Comparison of ENCODE assay signal across 9 cellular contexts in genomic region chr2:126776255-126776654, GRCh38.
DNase-seq lines count a peak whose midpoint lies in the region; ATAC-seq and TF ChIP-seq lines count a peak whose summit lies in the region.
"Had no signal": no experiment of that assay in that cellular context is flagged by ENCODE, and none has a peak within 500 bp of the region (broad histone marks: within the 10 kb centered on the region; RNA-seq: fewer than 3 reads in every experiment).

No MANE protein-coding gene starts in this region.

- no peaks in the 10 kb centered on the region for H3K9me3 ChIP-seq in T-helper 17 cell (ENCODE audit: control insufficient read depth, low read length, poor library complexity, severe bottlenecking)
- no peaks in the 10 kb centered on the region for H3K9me3 ChIP-seq in iPS-18a (ENCODE audit: control insufficient read depth, low read depth, low read length)

- no peak overlapping the region for H3K9ac ChIP-seq in iPS-18a (ENCODE audit: low read length)

- H3K27me3 Mint-ChIP-seq in T-helper 17 cell = peaks cover 15% of the 10 kb centered on the region
- no peaks in the 10 kb centered on the region for H3K27me3 Mint-ChIP-seq in stimulated activated naive CD8-positive, alpha-beta T cell treated with anti-CD3 and anti-CD28 coated beads, Interleukin-15, amount 100 ng/mL, for 72 hours

- DNase-seq in DMS 273 (lab: John Stamatoyannopoulos, UW; ENCODE audit: unreplicated experiment) (peak; percentile 39), DMS 273 treated with DMSO at 0.1 percent for 48 hours (lab: John Stamatoyannopoulos, UW) (no peak), T-helper 17 cell (no peak), GM13977 (ENCODE audit: low spot score) (no peak), islet precursor cell (no peak)
- DNase-seq in stimulated activated naive CD8-positive, alpha-beta T cell treated with anti-CD3 and anti-CD28 coated beads, Interleukin-15, amount 100 ng/mL, for 72 hours = no peak
- no peak for DNase-seq in stimulated activated CD4-positive, alpha-beta T cell treated with anti-CD3 and anti-CD28 coated beads, Interleukin-4, amount 100 ng/mL, for 4 hours

- TF ChIP-seq CTCF in GM13977 (IDR thresholded peaks at IDR 0.05; ENCODE audit: extremely low read depth, insufficient read depth, missing control alignments) = no peak

- H3K27ac Mint-ChIP-seq in T-helper 17 cell = peak overlapping the region; percentile 95
- no peak overlapping the region for H3K27ac Mint-ChIP-seq in stimulated activated naive CD8-positive, alpha-beta T cell treated with anti-CD3 and anti-CD28 coated beads, Interleukin-15, amount 100 ng/mL, for 72 hours

- in situ Hi-C loops in GM13977 (cut with MboI; ENCODE audit: low pct_unique_long_range_greater_than_20kb, low sequenced_read_pairs, unreplicated experiment) = loop anchor here (10.0 to 25.0 kb wide), 2 partner anchors 251 to 514 kb away; no protein-coding TSS in a partner anchor

- H3K36me3 ChIP-seq in iPS-18a (ENCODE audit: control insufficient read depth, low read depth, low read length) = no peaks in the 10 kb centered on the region

- peak overlapping the region; percentile 100 for H3K4me3 Mint-ChIP-seq in T-helper 17 cell
- H3K4me3 Mint-ChIP-seq in stimulated activated naive CD8-positive, alpha-beta T cell treated with anti-CD3 and anti-CD28 coated beads, Interleukin-15, amount 100 ng/mL, for 72 hours = peak overlapping the region; percentile 52 to 80

- peak overlapping the region; percentile 87 for H3K4me3 ChIP-seq in iPS-18a (ENCODE audit: low read length)

- H3K27me3 ChIP-seq in iPS-18a (ENCODE audit: control insufficient read depth, insufficient read depth, low read length) = peaks cover 6% of the 10 kb centered on the region

- peaks cover 19% of the 10 kb centered on the region for H3K4me1 Mint-ChIP-seq in T-helper 17 cell
- H3K4me1 Mint-ChIP-seq in stimulated activated naive CD8-positive, alpha-beta T cell treated with anti-CD3 and anti-CD28 coated beads, Interleukin-15, amount 100 ng/mL, for 72 hours = peaks cover 20% of the 10 kb centered on the region

- ATAC-seq in T-helper 17 cell = no peak
- no peak for ATAC-seq in stimulated activated naive CD8-positive, alpha-beta T cell treated with anti-CD3 and anti-CD28 coated beads, Interleukin-15, amount 100 ng/mL, for 72 hours

- H3K9me3 Mint-ChIP-seq in stimulated activated naive CD8-positive, alpha-beta T cell treated with anti-CD3 and anti-CD28 coated beads, Interleukin-15, amount 100 ng/mL, for 72 hours = no peaks in the 10 kb centered on the region

- no peak overlapping the region for H3K27ac ChIP-seq in iPS-18a (ENCODE audit: low read length)
- H3K27ac ChIP-seq: 22Rv1 had no signal

- H3K36me3 Mint-ChIP-seq in T-helper 17 cell (ENCODE audit: low read depth) = peaks cover 4% of the 10 kb centered on the region

- H3K4me1 ChIP-seq in iPS-18a (ENCODE audit: control insufficient read depth, low read depth, low read length) = no peaks in the 10 kb centered on the region
